Comparison of ENCODE assay signal across 20 cellular contexts in genomic region chr4:170775851-170776250, GRCh38.
DNase-seq lines count a peak whose midpoint lies in the region; ATAC-seq, FAIRE-seq and TF ChIP-seq lines count a peak whose summit lies in the region.
"Had no signal": no experiment of that assay in that cellular context is flagged by ENCODE, and none has a peak within 500 bp of the region (broad histone marks: within the 10 kb centered on the region; RNA-seq: fewer than 3 reads in every experiment).

No MANE protein-coding gene starts in this region.

- dilution Hi-C loops in IMR-90 (cut with HindIII; ENCODE audit: low sequenced_read_pairs, unreplicated experiment) = no loop called here

- no peak overlapping the region for H3K4ac ChIP-seq in IMR-90 (ENCODE audit: low read depth, low read length)

- H3K9me3 ChIP-seq in IMR-90 (ENCODE audit: control insufficient read depth, insufficient read depth, low read length) (peaks cover 12% of the 10 kb centered on the region), osteoblast (ENCODE audit: low read depth, low read length) (no peaks in the 10 kb centered on the region), kidney (ENCODE audit: control insufficient read depth in 1 of 2, low read length in 2 of 2) (no peaks in the 10 kb centered on the region)
- H3K9me3 ChIP-seq: BE2C had no signal

- no peak overlapping the region for H2BK5ac ChIP-seq in IMR-90 (ENCODE audit: low read depth, low read length, poor library complexity, severe bottlenecking)

- H3K23ac ChIP-seq in IMR-90 (ENCODE audit: low read depth, low read length) = no peak overlapping the region

- no peak overlapping the region for H2BK15ac ChIP-seq in IMR-90 (ENCODE audit: low read depth, low read length)

- no peak overlapping the region for H2AK9ac ChIP-seq in IMR-90 (replicated peaks; ENCODE audit: low read depth, low read length, poor library complexity)

- no peak overlapping the region for H3K27ac Mint-ChIP-seq in stimulated activated effector memory CD8-positive, alpha-beta T cell treated with anti-CD3 and anti-CD28 coated beads, Interleukin-12 subunit alpha, Interleukin-12 subunit beta, amount 100 ng/mL, for 72 hours
- H3K27ac Mint-ChIP-seq in T-cell = no peak overlapping the region
- H3K27ac Mint-ChIP-seq: CD4-positive, CD25-positive, alpha-beta regulatory T cell; CD8-positive, alpha-beta memory T cell had no signal

- H3K9ac ChIP-seq in IMR-90 (ENCODE audit: low read depth, low read length) (no peak overlapping the region), kidney (ENCODE audit: low read length in 2 of 2) (no peak overlapping the region)
- H3K9ac ChIP-seq: GM23248 had no signal

- H3K4me2 ChIP-seq in IMR-90 (ENCODE audit: low read depth, low read length) = no peak overlapping the region
- H3K4me2 ChIP-seq in osteoblast (ENCODE audit: insufficient read depth, low read length) = no peak overlapping the region

- no peak for TF ChIP-seq POLR2A in IMR-90 (IDR thresholded peaks at IDR 0.05; ENCODE audit: low read depth, low read length)

- no peak for TF ChIP-seq RAD21 in IMR-90 (IDR thresholded peaks at IDR 0.05; ENCODE audit: low read length)

- H2BK120ac ChIP-seq in IMR-90 (ENCODE audit: low read depth, low read length) = no peak overlapping the region

- CTCF ChIA-PET in IMR-90 (lab: Yijun Ruan, JAX) = no interaction called here
- CTCF ChIA-PET in T-cell (lab: Charles Lee) = no interaction called here

- no peak overlapping the region for H3K4me3 Mint-ChIP-seq in stimulated activated effector memory CD8-positive, alpha-beta T cell treated with anti-CD3 and anti-CD28 coated beads, Interleukin-12 subunit alpha, Interleukin-12 subunit beta, amount 100 ng/mL, for 72 hours
- no peak overlapping the region for H3K4me3 Mint-ChIP-seq in T-cell
- no peak overlapping the region for H3K4me3 Mint-ChIP-seq in activated T-cell treated with anti-CD3 and anti-CD28 coated beads, Interleukin-2, amount 50 U/mL, for 4 hours
- H3K4me3 Mint-ChIP-seq: CD4-positive, CD25-positive, alpha-beta regulatory T cell; CD8-positive, alpha-beta memory T cell had no signal

- ATAC-seq in IMR-90 (ENCODE audit: low read depth) (no peak), T-cell (replicated peaks in 1 of 4) (no peak), esophagus mucosa (no peak)
- peak; percentile 19 for ATAC-seq in stimulated activated effector memory CD8-positive, alpha-beta T cell treated with anti-CD3 and anti-CD28 coated beads, Interleukin-12 subunit alpha, Interleukin-12 subunit beta, amount 100 ng/mL, for 72 hours
- no peak for ATAC-seq in activated T-cell treated with anti-CD3 and anti-CD28 coated beads, Interleukin-2, amount 50 U/mL, for 4 hours
- ATAC-seq: GM12878, HepG2 had no signal

- H3K79me2 ChIP-seq in osteoblast (ENCODE audit: insufficient read depth, low read length) = no peaks in the 10 kb centered on the region

- no peak overlapping the region for H2BK20ac ChIP-seq in IMR-90 (ENCODE audit: low read depth, low read length)

- H3K36me3 ChIP-seq in IMR-90 (ENCODE audit: control insufficient read depth, insufficient read depth, low read length) = no peaks in the 10 kb centered on the region
- no peaks in the 10 kb centered on the region for H3K36me3 ChIP-seq in osteoblast (ENCODE audit: insufficient read depth, low read length)
- H3K36me3 ChIP-seq in kidney (ENCODE audit: control insufficient read depth in 1 of 2, insufficient read depth in 2 of 2, low read length in 2 of 2) = no peaks in the 10 kb centered on the region
- H3K36me3 ChIP-seq: BE2C had no signal

- no peak overlapping the region for H4K5ac ChIP-seq in IMR-90 (ENCODE audit: low read depth, low read length)

- WGBS in IMR-90 (ENCODE audit: extremely low coverage in 2 of 2, insufficient read length in 1 of 2), 2 experiments = 14% methylated on average over 1 of the region's 4 CpGs; no CpG with 5 or more reads in 1 of the 2 experiments

- H3K18ac ChIP-seq in IMR-90 (ENCODE audit: low read depth, low read length) = no peak overlapping the region

- H2AK5ac ChIP-seq in IMR-90 (ENCODE audit: low read depth, low read length) = no peak overlapping the region

- H3K27me3 Mint-ChIP-seq in T-cell = no peaks in the 10 kb centered on the region
- H3K27me3 Mint-ChIP-seq in activated T-cell treated with anti-CD3 and anti-CD28 coated beads, Interleukin-2, amount 50 U/mL, for 4 hours (ENCODE audit: low read depth) = no peaks in the 10 kb centered on the region
- H3K27me3 Mint-ChIP-seq: CD4-positive, CD25-positive, alpha-beta regulatory T cell; CD8-positive, alpha-beta memory T cell had no signal

- H2AFZ ChIP-seq in IMR-90 (replicated peaks; ENCODE audit: low read length, poor library complexity) = peak overlapping the region; percentile 41
- H2AFZ ChIP-seq in osteoblast (ENCODE audit: low read length) = no peak overlapping the region
- H2AFZ ChIP-seq: GM23248 had no signal

- in situ Hi-C loops in IMR-90 (cut with MboI; ENCODE audit: low sequenced_read_pairs) = no loop called here

- H3K4me1 ChIP-seq in IMR-90 (ENCODE audit: control insufficient read depth, insufficient read depth, low read length) = no peaks in the 10 kb centered on the region
- H3K4me1 ChIP-seq in osteoblast (ENCODE audit: insufficient read depth, low read length) = no peaks in the 10 kb centered on the region
- no peaks in the 10 kb centered on the region for H3K4me1 ChIP-seq in kidney (ENCODE audit: control insufficient read depth in 1 of 2, insufficient read depth in 1 of 2, low read depth in 1 of 2, low read length in 2 of 2)
- H3K4me1 ChIP-seq: BE2C had no signal

- H3K27me3 ChIP-seq in IMR-90 (ENCODE audit: control insufficient read depth, insufficient read depth, low read length) (no peaks in the 10 kb centered on the region), osteoblast (ENCODE audit: insufficient read depth, low read length) (no peaks in the 10 kb centered on the region)
- H3K27me3 ChIP-seq: BE2C had no signal

- no peak overlapping the region for H4K8ac ChIP-seq in IMR-90 (ENCODE audit: low read depth in 2 of 2, low read length in 2 of 2)

- H4K20me1 ChIP-seq in IMR-90 (ENCODE audit: insufficient read depth, low read length) (no peaks in the 10 kb centered on the region), osteoblast (ENCODE audit: insufficient read depth, low read length) (no peaks in the 10 kb centered on the region)

- DNase-seq in IMR-90 (no peak), osteoblast (ENCODE audit: insufficient read length, low spot score, missing footprints) (peak; percentile 17), kidney (no peak), T-cell (no peak)
- no peak for DNase-seq in stimulated activated effector memory CD8-positive, alpha-beta T cell treated with anti-CD3 and anti-CD28 coated beads, Interleukin-12 subunit alpha, Interleukin-12 subunit beta, amount 100 ng/mL, for 72 hours (ENCODE audit: low spot score in 2 of 2)
- no peak for DNase-seq in activated T-cell treated with anti-CD3 and anti-CD28 coated beads, Interleukin-2, amount 50 U/mL, for 4 hours
- DNase-seq: BE2C; C1 segment of cervical spinal cord; CD4-positive, CD25-positive, alpha-beta regulatory T cell; COR-L47; DMS 273 treated with DMSO at 0.1 percent for 48 hours; DMS53; DND-41; EL; GM23248; H7 had no signal

- H3K14ac ChIP-seq in IMR-90 (replicated peaks; ENCODE audit: low read depth, low read length) = no peak overlapping the region

- POLR2A ChIA-PET in IMR-90 (lab: Charles Lee; ENCODE audit: unreplicated experiment) (no interaction called here), T-cell (lab: Charles Lee) (no interaction called here)

- no peak for FAIRE-seq in kidney (lab: Jason Lieb, UNC)
- FAIRE-seq: GM12878, HepG2 had no signal

- H4K91ac ChIP-seq in IMR-90 (ENCODE audit: insufficient read depth, low read depth, low read length) = no peak overlapping the region

- H3K9me3 Mint-ChIP-seq in stimulated activated effector memory CD8-positive, alpha-beta T cell treated with anti-CD3 and anti-CD28 coated beads, Interleukin-12 subunit alpha, Interleukin-12 subunit beta, amount 100 ng/mL, for 72 hours = peaks cover 24% of the 10 kb centered on the region
- peaks cover 5 to 18% (median 13%) of the 10 kb centered on the region in 3 donors for H3K9me3 Mint-ChIP-seq in T-cell
- H3K9me3 Mint-ChIP-seq in activated T-cell treated with anti-CD3 and anti-CD28 coated beads, Interleukin-2, amount 50 U/mL, for 4 hours = peaks cover 19% of the 10 kb centered on the region

- no peaks in the 10 kb centered on the region for H3K9me1 ChIP-seq in IMR-90 (ENCODE audit: insufficient read depth, low read length)

- intact Hi-C loops in IMR-90 (cut with micrococcal nuclease) (no loop called here), kidney (cut with DNase I) (no loop called here)

- no peak overlapping the region for H3K56ac ChIP-seq in IMR-90 (ENCODE audit: extremely low read depth, insufficient read depth, low read length)

- H3K4me1 Mint-ChIP-seq in stimulated activated effector memory CD8-positive, alpha-beta T cell treated with anti-CD3 and anti-CD28 coated beads, Interleukin-12 subunit alpha, Interleukin-12 subunit beta, amount 100 ng/mL, for 72 hours = no peaks in the 10 kb centered on the region
- no peaks in the 10 kb centered on the region for H3K4me1 Mint-ChIP-seq in T-cell
- H3K4me1 Mint-ChIP-seq in activated T-cell treated with anti-CD3 and anti-CD28 coated beads, Interleukin-2, amount 50 U/mL, for 4 hours (ENCODE audit: low read depth) = no peaks in the 10 kb centered on the region
- H3K4me1 Mint-ChIP-seq: CD4-positive, CD25-positive, alpha-beta regulatory T cell; CD8-positive, alpha-beta memory T cell had no signal

- H3K27ac ChIP-seq in IMR-90 (ENCODE audit: insufficient read depth, low read length) = no peak overlapping the region
- no peak overlapping the region for H3K27ac ChIP-seq in osteoblast (ENCODE audit: low read depth, low read length)
- H3K27ac ChIP-seq in kidney (ENCODE audit: low read depth in 2 of 2, low read length in 2 of 2) = no peak overlapping the region
- H3K27ac ChIP-seq: GM23248 had no signal

- no peaks in the 10 kb centered on the region for H3K79me1 ChIP-seq in IMR-90 (ENCODE audit: low read depth in 1 of 2, low read length in 2 of 2)

- H3K36me3 Mint-ChIP-seq in stimulated activated effector memory CD8-positive, alpha-beta T cell treated with anti-CD3 and anti-CD28 coated beads, Interleukin-12 subunit alpha, Interleukin-12 subunit beta, amount 100 ng/mL, for 72 hours = no peaks in the 10 kb centered on the region
- H3K36me3 Mint-ChIP-seq in T-cell = no peaks in the 10 kb centered on the region
- no peaks in the 10 kb centered on the region for H3K36me3 Mint-ChIP-seq in activated T-cell treated with anti-CD3 and anti-CD28 coated beads, Interleukin-2, amount 50 U/mL, for 4 hours (ENCODE audit: insufficient read depth)
- H3K36me3 Mint-ChIP-seq: CD4-positive, CD25-positive, alpha-beta regulatory T cell; CD8-positive, alpha-beta memory T cell had no signal

- no peak for TF ChIP-seq CTCF in IMR-90 (conservative IDR thresholded peaks at IDR 0.05; ENCODE audit: low read depth, low read length)
- no peak for TF ChIP-seq CTCF in osteoblast (IDR thresholded peaks at IDR 0.05; ENCODE audit: extremely low read depth, low read depth, low read length)
- no peak for TF ChIP-seq CTCF in kidney (IDR thresholded peaks at IDR 0.05; ENCODE audit: borderline replicate concordance, extremely low read depth, insufficient read depth)

- H3K4me3 ChIP-seq in IMR-90 (ENCODE audit: insufficient read depth, low read depth, low read length) (no peak overlapping the region), osteoblast (ENCODE audit: insufficient read depth, low read length) (no peak overlapping the region), kidney (ENCODE audit: low read length in 2 of 2) (no peak overlapping the region)
- H3K4me3 ChIP-seq: GM12878, GM23248 had no signal

- no TSS peak for BruUV-seq in IMR-90 (replicated peaks; lab: Mats Ljungman, UMichigan)
